Comparison of ENCODE assay signal across 1 cellular context in the genomic region with DNA sequence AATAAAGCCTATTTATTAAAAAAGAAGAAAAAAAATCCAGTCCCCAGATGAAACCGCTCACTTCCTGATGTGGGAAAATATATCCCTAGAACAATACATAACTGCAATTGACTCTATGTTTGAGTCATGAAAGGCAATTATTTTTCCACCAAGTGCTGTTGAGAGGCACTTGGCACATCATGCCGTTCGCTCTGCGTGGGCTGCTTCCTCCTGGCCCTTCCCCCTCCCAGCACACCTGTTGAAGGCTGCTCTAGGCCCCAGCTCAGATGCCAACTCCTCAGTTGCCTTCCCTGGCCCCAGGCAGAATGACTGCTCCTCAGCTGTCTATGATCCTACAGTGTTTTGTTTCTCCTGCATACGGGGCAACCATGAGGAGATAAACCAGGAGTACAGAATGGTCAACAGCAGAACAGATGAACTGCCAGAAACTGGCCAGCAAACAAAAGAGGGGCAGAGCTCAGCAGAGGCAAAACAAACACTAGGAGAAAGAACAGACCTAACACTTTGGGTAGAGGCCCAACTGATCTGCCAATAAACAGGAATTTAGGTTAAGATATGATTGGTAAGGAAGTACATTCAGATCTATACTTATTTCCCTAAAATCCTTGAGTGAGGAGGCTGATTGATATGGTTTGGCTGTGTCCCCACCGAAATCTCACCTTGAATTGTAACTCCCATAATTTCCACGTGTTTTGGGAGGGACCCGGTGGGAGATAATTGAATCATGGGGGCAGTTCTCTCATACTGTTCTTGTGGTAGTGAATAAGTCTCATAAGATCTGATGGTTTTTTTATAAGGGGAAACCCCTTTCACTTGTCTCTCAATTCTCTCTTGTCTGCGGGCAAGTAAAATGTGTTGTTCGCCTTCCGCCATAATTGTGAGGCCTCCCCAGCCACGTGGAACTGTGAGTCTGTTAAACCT.
TF ChIP-seq lines count a peak whose summit lies in the region.

No MANE protein-coding gene starts in this region.

TF ChIP-seq in SK-N-SH treated with all-trans-retinoic acid at 6 μM for 48 hours, 23 proteins besides CTCF, POLR2A, EP300 and RAD21 (continued from another document):
- TF ChIP-seq, protein P1, sequence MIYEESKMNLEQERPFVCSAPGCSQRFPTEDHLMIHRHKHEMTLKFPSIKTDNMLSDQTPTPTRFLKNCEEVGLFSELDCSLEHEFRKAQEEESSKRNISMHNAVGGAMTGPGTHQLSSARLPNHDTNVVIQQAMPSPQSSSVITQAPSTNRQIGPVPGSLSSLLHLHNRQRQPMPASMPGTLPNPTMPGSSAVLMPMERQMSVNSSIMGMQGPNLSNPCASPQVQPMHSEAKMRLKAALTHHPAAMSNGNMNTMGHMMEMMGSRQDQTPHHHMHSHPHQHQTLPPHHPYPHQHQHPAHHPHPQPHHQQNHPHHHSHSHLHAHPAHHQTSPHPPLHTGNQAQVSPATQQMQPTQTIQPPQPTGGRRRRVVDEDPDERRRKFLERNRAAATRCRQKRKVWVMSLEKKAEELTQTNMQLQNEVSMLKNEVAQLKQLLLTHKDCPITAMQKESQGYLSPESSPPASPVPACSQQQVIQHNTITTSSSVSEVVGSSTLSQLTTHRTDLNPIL (CRISPR knock-in tag; IDR thresholded peaks at IDR 0.05; ENCODE audit: low read depth): no peak
- TF ChIP-seq ARNTL (CRISPR knock-in tag; IDR thresholded peaks at IDR 0.05; ENCODE audit: borderline replicate concordance, low read depth) (no peak), BACH2 (CRISPR knock-in tag; IDR thresholded peaks at IDR 0.05; ENCODE audit: borderline replicate concordance) (no peak), ZNF8 (CRISPR knock-in tag; IDR thresholded peaks at IDR 0.05) (no peak), ZC3H10 (CRISPR knock-in tag; IDR thresholded peaks at IDR 0.05) (no peak), ZFP3 (CRISPR knock-in tag; IDR thresholded peaks at IDR 0.05) (no peak)
- TF ChIP-seq, protein P2, sequence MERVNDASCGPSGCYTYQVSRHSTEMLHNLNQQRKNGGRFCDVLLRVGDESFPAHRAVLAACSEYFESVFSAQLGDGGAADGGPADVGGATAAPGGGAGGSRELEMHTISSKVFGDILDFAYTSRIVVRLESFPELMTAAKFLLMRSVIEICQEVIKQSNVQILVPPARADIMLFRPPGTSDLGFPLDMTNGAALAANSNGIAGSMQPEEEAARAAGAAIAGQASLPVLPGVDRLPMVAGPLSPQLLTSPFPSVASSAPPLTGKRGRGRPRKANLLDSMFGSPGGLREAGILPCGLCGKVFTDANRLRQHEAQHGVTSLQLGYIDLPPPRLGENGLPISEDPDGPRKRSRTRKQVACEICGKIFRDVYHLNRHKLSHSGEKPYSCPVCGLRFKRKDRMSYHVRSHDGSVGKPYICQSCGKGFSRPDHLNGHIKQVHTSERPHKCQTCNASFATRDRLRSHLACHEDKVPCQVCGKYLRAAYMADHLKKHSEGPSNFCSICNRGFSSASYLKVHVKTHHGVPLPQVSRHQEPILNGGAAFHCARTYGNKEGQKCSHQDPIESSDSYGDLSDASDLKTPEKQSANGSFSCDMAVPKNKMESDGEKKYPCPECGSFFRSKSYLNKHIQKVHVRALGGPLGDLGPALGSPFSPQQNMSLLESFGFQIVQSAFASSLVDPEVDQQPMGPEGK (CRISPR knock-in tag; IDR thresholded peaks at IDR 0.05; ENCODE audit: borderline replicate concordance): no peak
